Comparison of ENCODE assay signal across 9 cellular contexts in genomic region chr6:125099211-125100017, GRCh38. TPM values are rescaled to one million over a fixed set of nuclear protein-coding genes. Genes with fewer than 3 reads are reported as not detected.
DNase-seq lines count a peak whose midpoint lies in the region; ATAC-seq, FAIRE-seq and TF ChIP-seq lines count a peak whose summit lies in the region.
"Had no signal": no experiment of that assay in that cellular context is flagged by ENCODE, and none has a peak within 500 bp of the region (broad histone marks: within the 10 kb centered on the region; RNA-seq: fewer than 3 reads in every experiment).

No MANE protein-coding gene starts in this region.

- 1% methylated on average over 43 to 48 of the region's 48 CpGs for WGBS in pancreas, 2 donors

- H3K36me3 ChIP-seq in pancreas = no peaks in the 10 kb centered on the region

- peak; percentile 90 for ATAC-seq in HG03097 (IDR thresholded peaks at IDR 0.05; ENCODE audit: low FRiP score, unreplicated experiment)
- ATAC-seq in left cardiac atrium = peak; percentile 93 to 95
- ATAC-seq in pancreas = peak; percentile 88 to 97 (median 91)

- no peaks in the 10 kb centered on the region for H3K27me3 ChIP-seq in pancreas

- peak overlapping the region in 3 of 4 donors; percentile 11 to 60 (median 43) for H3K4me3 ChIP-seq in pancreas

- DNase-seq in NCI-H1417 (lab: John Stamatoyannopoulos, UW) = peak; percentile 37 to 82 (median 80)
- no peak for DNase-seq in NCI-H1417 treated with DMSO at 0.1 percent for 48 hours (lab: John Stamatoyannopoulos, UW)
- peak; percentile 33 for DNase-seq in NCI-H748 treated with DMSO at 0.1 percent for 48 hours (lab: John Stamatoyannopoulos, UW)
- peak in 48 of 56 donors; percentile 18 to 86 (median 58) for DNase-seq in amygdala (lab: John Stamatoyannopoulos, UW)
- DNase-seq in left cardiac atrium = peak; percentile 67
- peak; percentile 33 to 82 (median 45) for DNase-seq in pancreas
- DNase-seq in activated CD4-positive, CD25-positive, alpha-beta regulatory T cell treated with anti-CD3 and anti-CD28 coated beads, Interleukin-2, amount 50 U/mL, for 72 hours = no peak

- no peak for FAIRE-seq in pancreas (lab: Jason Lieb, UNC)
- FAIRE-seq: colon had no signal

- no peaks in the 10 kb centered on the region for H3K9me3 ChIP-seq in pancreas

- no peak for TF ChIP-seq CTCF in pancreas (IDR thresholded peaks at IDR 0.05)

- no peak overlapping the region for H3K27ac ChIP-seq in pancreas

- no peaks in the 10 kb centered on the region for H3K4me1 ChIP-seq in pancreas

- intact Hi-C loops in left cardiac atrium (cut with DNase I) = loop anchor here in 1 of 2 donors (10.0 kb wide), 1 partner anchor 135 kb away; the partner anchor contains the start of gene RNF217
- intact Hi-C loops in pancreas (cut with DNase I) = no loop called here

RNA-seq across cellular contexts. Expression of gene TPD52L1, which starts 54.2 kb away (rescaled TPM):
- 10 to 100 TPM; 27.9 to 50.4 TPM for total RNA-seq in left cardiac atrium
- 10 to 100 TPM; 22.5 to 51.6 (median 26.1) TPM for total RNA-seq in pancreas
- polyA plus RNA-seq in pancreas = 10 to 100 TPM; 21.2 to 22.0 TPM

Comparison
In these comparisons a context has a peak if more than half of its experiments do, and no peak if none do; other contexts are left out.
1. DNase-seq: peak in NCI-H1417 (3 of 3), NCI-H748 treated with DMSO at 0.1 percent for 48 hours (single experiment), amygdala (48 of 56), left cardiac atrium (single experiment) and pancreas (6 of 6); none in NCI-H1417 treated with DMSO at 0.1 percent for 48 hours (single experiment) and activated CD4-positive, CD25-positive, alpha-beta regulatory T cell treated with anti-CD3 and anti-CD28 coated beads, Interleukin-2, amount 50 U/mL, for 72 hours (single experiment).
2. Peak in every context shown above with its lines, with median percentiles within 50 percentile points of each other: ATAC-seq.